In genomic region chr7:129376076-129376777, GRCh38 we compare ENCODE assay signal across 2 cellular contexts.
TF ChIP-seq lines count a peak whose summit lies in the region.

No MANE protein-coding gene starts in this region.

TF ChIP-seq in GM12878, 131 proteins besides CTCF, POLR2A, EP300 and RAD21 (continues in another document):
- TF ChIP-seq NBN (IDR thresholded peaks at IDR 0.05) (0 out of 2 replicates have a peak, but pooled peaks have one; percentile 21), PAX8 (IDR thresholded peaks at IDR 0.05) (peak; percentile 88; the same call in 1 of the 2 replicates), ZBED1 (IDR thresholded peaks at IDR 0.05; ENCODE audit: borderline replicate concordance) (no peak), EZH2 (IDR thresholded peaks at IDR 0.05; ENCODE audit: borderline replicate concordance, control insufficient read depth, low read depth, low read length) (no peak), SMARCA5 (IDR thresholded peaks at IDR 0.05) (peak; percentile 61; the same call in 1 of the 2 replicates), SPI1 (IDR thresholded peaks at IDR 0.05; ENCODE audit: borderline replicate concordance, insufficient read depth, low read depth, low read length) (no peak), BHLHE40 (IDR thresholded peaks at IDR 0.05; ENCODE audit: borderline replicate concordance in 1 of 2, low read depth in 2 of 2, low read length in 1 of 2) (no peak; a peak in 1 of 4 replicates), POU2F2 (IDR thresholded peaks at IDR 0.05; ENCODE audit: borderline replicate concordance, low read depth, low read length) (peak; percentile 58; the same call in 1 of the 3 replicates), BCLAF1 (IDR thresholded peaks at IDR 0.05) (no peak), ZNF207 (IDR thresholded peaks at IDR 0.05; ENCODE audit: borderline replicate concordance) (no peak), TARDBP (IDR thresholded peaks at IDR 0.05; ENCODE audit: borderline replicate concordance) (no peak), ZNF24 (IDR thresholded peaks at IDR 0.05) (peak; percentile 33; the same call in 1 of the 2 replicates), GABPA (IDR thresholded peaks at IDR 0.05; ENCODE audit: low read depth) (no peak), ZBTB11 (CRISPR knock-in tag; IDR thresholded peaks at IDR 0.05) (no peak), SMC3 (IDR thresholded peaks at IDR 0.05; ENCODE audit: borderline replicate concordance, low read length) (peak; percentile 62; the same call in 1 of the 2 replicates), FOXM1 (IDR thresholded peaks at IDR 0.05; ENCODE audit: low read depth, low read length) (no peak), ZNF592 (IDR thresholded peaks at IDR 0.05) (0 out of 2 replicates have a peak, but pooled peaks have one; percentile 49), RELA (IDR thresholded peaks at IDR 0.05; ENCODE audit: borderline replicate concordance, partially characterized antibody) (no peak)

TF ChIP-seq in HepG2, 621 proteins besides CTCF, POLR2A, EP300 and RAD21:
- TF ChIP-seq STAG1 (CRISPR knock-in tag; IDR thresholded peaks at IDR 0.05) (peak; percentile 39), ZNF646 (CRISPR knock-in tag; IDR thresholded peaks at IDR 0.05) (peak; percentile 75), KLF12 (CRISPR knock-in tag; IDR thresholded peaks at IDR 0.05; ENCODE audit: borderline replicate concordance) (no peak), ZNF280D (CRISPR knock-in tag; IDR thresholded peaks at IDR 0.05) (no peak), ZNF205 (CRISPR knock-in tag; IDR thresholded peaks at IDR 0.05) (no peak), ZNF549 (CRISPR knock-in tag; IDR thresholded peaks at IDR 0.05) (no peak), FOXA1 (IDR thresholded peaks at IDR 0.05) (no peak), FOXA1 (CRISPR knock-in tag; IDR thresholded peaks at IDR 0.05) (peak; percentile 69), PPARG (CRISPR knock-in tag; conservative IDR thresholded peaks at IDR 0.05) (0 out of 2 replicates have a peak, but pooled peaks have one; percentile 24), AKAP8 (CRISPR knock-in tag; IDR thresholded peaks at IDR 0.05) (no peak), ARNT (IDR thresholded peaks at IDR 0.05) (no peak), AFF4 (CRISPR knock-in tag; IDR thresholded peaks at IDR 0.05) (no peak), ZSCAN20 (CRISPR knock-in tag; IDR thresholded peaks at IDR 0.05; ENCODE audit: borderline replicate concordance) (no peak), FOXA3 (CRISPR knock-in tag; IDR thresholded peaks at IDR 0.05) (peak; percentile 62), SMC3 (IDR thresholded peaks at IDR 0.05; ENCODE audit: low read length) (peak; percentile 20; the same call in 1 of the 2 replicates), MTA3 (CRISPR knock-in tag; IDR thresholded peaks at IDR 0.05) (no peak), FOXO4 (CRISPR knock-in tag; conservative IDR thresholded peaks at IDR 0.05) (no peak), SMYD3 (CRISPR knock-in tag; IDR thresholded peaks at IDR 0.05) (no peak), EED (CRISPR knock-in tag; IDR thresholded peaks at IDR 0.05) (no peak)
